In genomic region chr1:2448098-2448445, GRCh38 we compare ENCODE assay signal across 23 cellular contexts. TPM values are rescaled to one million over a fixed set of nuclear protein-coding genes. Genes with fewer than 3 reads are reported as not detected.
DNase-seq lines count a peak whose midpoint lies in the region; ATAC-seq, FAIRE-seq and TF ChIP-seq lines count a peak whose summit lies in the region.
"Had no signal": no experiment of that assay in that cellular context is flagged by ENCODE, and none has a peak within 500 bp of the region (broad histone marks: within the 10 kb centered on the region; RNA-seq: fewer than 3 reads in every experiment).

No MANE protein-coding gene starts in this region.

- intact Hi-C loops in endothelial cell of umbilical vein (cut with micrococcal nuclease), result no loop called here
- intact Hi-C loops in left ventricle myocardium superior (cut with micrococcal nuclease), result no loop called here
- intact Hi-C loops in activated CD4-positive, alpha-beta T cell treated with anti-CD3 and anti-CD28 coated beads, Interleukin-2, amount 10 ng/mL, durations not matched to agents 24 days and 14 days (cut with micrococcal nuclease), result no loop called here
- intact Hi-C loops in sigmoid colon (cut with DNase I), result no loop called here

- no peak overlapping the region for H3K4me2 ChIP-seq in endothelial cell of umbilical vein (ENCODE audit: insufficient read depth, low read length)

- H3K9me3 ChIP-seq in endothelial cell of umbilical vein (replicated peaks; ENCODE audit: control insufficient read depth, insufficient read depth, low read length) (no peaks in the 10 kb centered on the region), sigmoid colon (no peaks in the 10 kb centered on the region)
- H3K9me3 ChIP-seq: ovary, transverse colon had no signal

- no peaks in the 10 kb centered on the region for H3K4me1 Mint-ChIP-seq in activated CD4-positive, alpha-beta T cell treated with anti-CD3 and anti-CD28 coated beads, Interleukin-2, amount 10 ng/mL, durations not matched to agents 24 days and 14 days
- H3K4me1 Mint-ChIP-seq: activated naive CD8-positive, alpha-beta T cell treated with anti-CD3 and anti-CD28 coated beads, Interleukin-2, amount 10 ng/mL, durations not matched to agents 7 days and 5 days; central memory CD8-positive, alpha-beta T cell; immature natural killer cell had no signal

- H3K27ac Mint-ChIP-seq in activated CD4-positive, alpha-beta T cell treated with anti-CD3 and anti-CD28 coated beads, Interleukin-2, amount 10 ng/mL, durations not matched to agents 24 days and 14 days, result no peak overlapping the region
- H3K27ac Mint-ChIP-seq: activated naive CD8-positive, alpha-beta T cell treated with anti-CD3 and anti-CD28 coated beads, Interleukin-2, amount 10 ng/mL, durations not matched to agents 7 days and 5 days; activated T-cell treated with anti-CD3 and anti-CD28 coated beads, Interleukin-2, amount 50 U/mL, for 72 hours; immature natural killer cell had no signal

- peaks cover 27% of the 10 kb centered on the region for H3K4me1 ChIP-seq in endothelial cell of umbilical vein (ENCODE audit: control insufficient read depth, extremely low read depth, insufficient read depth, low read length)
- no peaks in the 10 kb centered on the region for H3K4me1 ChIP-seq in sigmoid colon
- H3K4me1 ChIP-seq: transverse colon had no signal

- no peak for FAIRE-seq in endothelial cell of umbilical vein (lab: Jason Lieb, UNC)
- FAIRE-seq: GM12878 had no signal

- peaks cover 0 to 6% of the 10 kb centered on the region in 2 experiments for H3K27me3 ChIP-seq in endothelial cell of umbilical vein (ENCODE audit: control insufficient read depth in 2 of 2, insufficient read depth in 2 of 2, low read length in 2 of 2)
- peaks cover 7 to 73% (median 42%) of the 10 kb centered on the region in 3 donors for H3K27me3 ChIP-seq in sigmoid colon
- H3K27me3 ChIP-seq: ovary had no signal

- H3K4me3 ChIP-seq in endothelial cell of umbilical vein (replicated peaks in 1 of 3; ENCODE audit: insufficient read depth in 1 of 3, low read depth in 1 of 3, low read length in 3 of 3) (no peak overlapping the region), sigmoid colon (no peak overlapping the region)
- H3K4me3 ChIP-seq: GM12878, ovary, skin epidermis, transverse colon had no signal

- H3K9ac ChIP-seq in endothelial cell of umbilical vein (replicated peaks; ENCODE audit: extremely low read depth, insufficient read depth, low read length), result no peak overlapping the region

- DNase-seq in NCI-H2196 (lab: John Stamatoyannopoulos, UW; ENCODE audit: unreplicated experiment) (peak; percentile 23), NCI-H2196 treated with DMSO at 0.1 percent for 48 hours (lab: John Stamatoyannopoulos, UW; ENCODE audit: unreplicated experiment) (no peak), RWPE1 (ENCODE audit: low spot score) (no peak), endothelial cell of umbilical vein (ENCODE audit: low read depth, low spot score) (no peak), substantia nigra (lab: John Stamatoyannopoulos, UW) (no peak), left ventricle myocardium superior (no peak), sigmoid colon (no peak)
- no peak for DNase-seq in activated CD4-positive, alpha-beta T cell treated with anti-CD3 and anti-CD28 coated beads, Interleukin-2, amount 10 ng/mL, durations not matched to agents 24 days and 14 days
- DNase-seq: 8988T; activated CD4-positive, alpha-beta T cell treated with anti-CD3 and anti-CD28 coated beads, Interleukin-2, amount 50 U/mL, for 4 hours; activated naive CD8-positive, alpha-beta T cell treated with anti-CD3 and anti-CD28 coated beads, Interleukin-2, amount 10 ng/mL, durations not matched to agents 7 days and 5 days; activated T-cell treated with anti-CD3 and anti-CD28 coated beads, Interleukin-2, amount 50 U/mL, for 72 hours; foreskin melanocyte; GOT3; immature natural killer cell; mesendoderm; NCI-H2171 treated with DMSO at 0.1 percent for 48 hours; ovary; transverse colon had no signal

- no peak for ATAC-seq in left ventricle myocardium superior
- ATAC-seq: activated T-cell treated with anti-CD3 and anti-CD28 coated beads, Interleukin-2, amount 50 U/mL, for 72 hours; GM12878; Right ventricle myocardium inferior had no signal

- POLR2A ChIA-PET in RWPE1 (lab: Yijun Ruan, JAX; ENCODE audit: low non-redundant PET) (no interaction called here), endothelial cell of umbilical vein (lab: Charles Lee) (no interaction called here)

- dilution Hi-C loops in endothelial cell of umbilical vein (cut with MboI; ENCODE audit: extremely low pct_ligation_motif_present, low sequenced_read_pairs), result no loop called here

- no peaks in the 10 kb centered on the region for H3K9me3 Mint-ChIP-seq in activated CD4-positive, alpha-beta T cell treated with anti-CD3 and anti-CD28 coated beads, Interleukin-2, amount 10 ng/mL, durations not matched to agents 24 days and 14 days
- H3K9me3 Mint-ChIP-seq: activated naive CD8-positive, alpha-beta T cell treated with anti-CD3 and anti-CD28 coated beads, Interleukin-2, amount 10 ng/mL, durations not matched to agents 7 days and 5 days; activated T-cell treated with anti-CD3 and anti-CD28 coated beads, Interleukin-2, amount 50 U/mL, for 72 hours; central memory CD8-positive, alpha-beta T cell; immature natural killer cell had no signal

- no peak for TF ChIP-seq EP300 in sigmoid colon (IDR thresholded peaks at IDR 0.05)

- BruUV-seq in endothelial cell of umbilical vein (replicated peaks; lab: Mats Ljungman, UMichigan), result no TSS peak

- H2AFZ ChIP-seq in endothelial cell of umbilical vein (ENCODE audit: low read depth, low read length), result peak overlapping the region; percentile 79

- peak overlapping the region; percentile 87 for H3K27ac ChIP-seq in RWPE1
- H3K27ac ChIP-seq in endothelial cell of umbilical vein (ENCODE audit: insufficient read depth, low read depth, low read length), result no peak overlapping the region
- peak overlapping the region; percentile 99 for H3K27ac ChIP-seq in substantia nigra (ENCODE audit: low read depth, low read length, poor library complexity, severe bottlenecking)
- H3K27ac ChIP-seq in sigmoid colon, result no peak overlapping the region
- H3K27ac ChIP-seq: ovary, skin epidermis, transverse colon had no signal

- CTCF ChIA-PET in RWPE1 (lab: Yijun Ruan, JAX) (interaction anchor here (0.6 kb wide), 1 partner anchor 1089 kb away, joined by 7 read pairs; no protein-coding TSS in a partner anchor), endothelial cell of umbilical vein (lab: Charles Lee) (interaction anchor here (0.8 kb wide), 1 partner anchor 33 kb away, joined by 4 read pairs; no protein-coding TSS in a partner anchor)

- H3K4me3 Mint-ChIP-seq in activated CD4-positive, alpha-beta T cell treated with anti-CD3 and anti-CD28 coated beads, Interleukin-2, amount 10 ng/mL, durations not matched to agents 24 days and 14 days, result no peak overlapping the region
- H3K4me3 Mint-ChIP-seq: activated naive CD8-positive, alpha-beta T cell treated with anti-CD3 and anti-CD28 coated beads, Interleukin-2, amount 10 ng/mL, durations not matched to agents 7 days and 5 days; activated T-cell treated with anti-CD3 and anti-CD28 coated beads, Interleukin-2, amount 50 U/mL, for 72 hours; central memory CD8-positive, alpha-beta T cell; immature natural killer cell had no signal

- TF ChIP-seq CTCF in RWPE1 (conservative IDR thresholded peaks at IDR 0.05; ENCODE audit: low read depth) (no peak), endothelial cell of umbilical vein (IDR thresholded peaks at IDR 0.05; ENCODE audit: extremely low read depth in 1 of 2, insufficient read depth in 1 of 2, low read depth in 1 of 2, low read length in 2 of 2) (no peak), sigmoid colon (IDR thresholded peaks at IDR 0.05) (no peak)

- no peaks in the 10 kb centered on the region for H4K20me1 ChIP-seq in endothelial cell of umbilical vein (replicated peaks; ENCODE audit: control insufficient read depth, extremely low read depth, insufficient read depth, low read length)

- H3K36me3 ChIP-seq in endothelial cell of umbilical vein (ENCODE audit: control insufficient read depth in 2 of 2, extremely low read depth in 1 of 2, insufficient read depth in 2 of 2, low read length in 2 of 2) (no peaks in the 10 kb centered on the region), sigmoid colon (no peaks in the 10 kb centered on the region)
- H3K36me3 ChIP-seq: ovary, transverse colon had no signal

- H3K9me1 ChIP-seq in endothelial cell of umbilical vein (replicated peaks; ENCODE audit: control insufficient read depth, extremely low read depth, insufficient read depth, low read length), result no peaks in the 10 kb centered on the region

- no peaks in the 10 kb centered on the region for H3K36me3 Mint-ChIP-seq in activated CD4-positive, alpha-beta T cell treated with anti-CD3 and anti-CD28 coated beads, Interleukin-2, amount 10 ng/mL, durations not matched to agents 24 days and 14 days (ENCODE audit: low read depth)
- H3K36me3 Mint-ChIP-seq: activated naive CD8-positive, alpha-beta T cell treated with anti-CD3 and anti-CD28 coated beads, Interleukin-2, amount 10 ng/mL, durations not matched to agents 7 days and 5 days; immature natural killer cell had no signal

- H3K27me3 Mint-ChIP-seq in activated CD4-positive, alpha-beta T cell treated with anti-CD3 and anti-CD28 coated beads, Interleukin-2, amount 10 ng/mL, durations not matched to agents 24 days and 14 days, result peaks cover 6% of the 10 kb centered on the region
- H3K27me3 Mint-ChIP-seq: central memory CD8-positive, alpha-beta T cell had no signal

- TF ChIP-seq POLR2A in endothelial cell of umbilical vein (IDR thresholded peaks at IDR 0.05; ENCODE audit: low read depth, low read length), result no peak
- no peak for TF ChIP-seq POLR2A in sigmoid colon (IDR thresholded peaks at IDR 0.05)

- no peaks in the 10 kb centered on the region for H3K79me2 ChIP-seq in endothelial cell of umbilical vein (ENCODE audit: control insufficient read depth, insufficient read depth, low read length)

- WGBS in sigmoid colon, 2 donors, result 30 to 53% methylated on average over 18 of the region's 18 CpGs

RNA-seq across cellular contexts. Expression of gene PLCH2, which starts 28.0 kb away (rescaled TPM):
- total RNA-seq in endothelial cell of umbilical vein (0.31 and 0.32 TPM in 2 replicates), left ventricle myocardium superior (0.25 TPM), sigmoid colon (1 to 10 TPM in 2 of 4 donors, under 1 TPM in 1, not detected in 1; 0.54 to 1.7 (median 1.1) TPM)
- polyA plus RNA-seq in endothelial cell of umbilical vein (0.16 and 0.19 TPM in 2 replicates), sigmoid colon (1 to 10 TPM in 1 of 3 donors, under 1 TPM in 1, not detected in 1; 0.60 to 3.8 TPM)
- polyA plus RNA-seq in endothelial cell of umbilical vein (2011; cell fraction: cytosol; rRNA removed), result 0.01 and 0.23 TPM in 2 replicates
- polyA plus RNA-seq in endothelial cell of umbilical vein (2011; cell fraction: nucleus; rRNA removed), result 0.34 and 0.55 TPM in 2 replicates
- 0.43 and 0.74 TPM in 2 replicates for polyA plus RNA-seq in endothelial cell of umbilical vein (2012)
- 0.08 TPM in 1 of 2 replicates, not detected in the other for polyA minus RNA-seq in endothelial cell of umbilical vein
- not detected for polyA minus RNA-seq in endothelial cell of umbilical vein (2011; cell fraction: cytosol; rRNA and poly(A)+ RNA removed)
- 0.19 and 0.72 TPM in 2 replicates for polyA minus RNA-seq in endothelial cell of umbilical vein (2011; cell fraction: nucleus; rRNA and poly(A)+ RNA removed)
- total RNA-seq in activated CD4-positive, alpha-beta T cell treated with anti-CD3 and anti-CD28 coated beads, Interleukin-2, amount 10 ng/mL, durations not matched to agents 24 days and 14 days, result 2.2 and 2.8 TPM in 2 replicates

RNA-seq across cellular contexts. Expression of gene PEX10, which starts 35.7 kb away (rescaled TPM):
- 23.0 and 26.7 TPM in 2 replicates for total RNA-seq in endothelial cell of umbilical vein
- 25.1 and 31.5 TPM in 2 replicates for polyA plus RNA-seq in endothelial cell of umbilical vein
- polyA plus RNA-seq in endothelial cell of umbilical vein (2011; cell fraction: cytosol; rRNA removed), result 20.0 and 25.0 TPM in 2 replicates
- polyA plus RNA-seq in endothelial cell of umbilical vein (2011; cell fraction: nucleus; rRNA removed), result 17.1 and 17.6 TPM in 2 replicates
- polyA plus RNA-seq in endothelial cell of umbilical vein (2012), result 15.0 and 16.1 TPM in 2 replicates
- polyA minus RNA-seq in endothelial cell of umbilical vein, result 14.5 and 18.2 TPM in 2 replicates
- polyA minus RNA-seq in endothelial cell of umbilical vein (2011; cell fraction: cytosol; rRNA and poly(A)+ RNA removed), result 15.8 TPM
- 9.1 and 13.8 TPM in 2 replicates for polyA minus RNA-seq in endothelial cell of umbilical vein (2011; cell fraction: nucleus; rRNA and poly(A)+ RNA removed)
- total RNA-seq in left ventricle myocardium superior, result 13.7 TPM
- total RNA-seq in activated CD4-positive, alpha-beta T cell treated with anti-CD3 and anti-CD28 coated beads, Interleukin-2, amount 10 ng/mL, durations not matched to agents 24 days and 14 days, result 22.3 and 24.2 TPM in 2 replicates
- 10 to 100 TPM; 12.8 to 17.0 (median 15.0) TPM for total RNA-seq in sigmoid colon
- 10 to 100 TPM in 2 of 3 donors, 1 to 10 TPM in 1; 9.9 to 21.9 (median 12.6) TPM for polyA plus RNA-seq in sigmoid colon

RNA-seq across cellular contexts. Expression of gene RER1, which starts 56.4 kb away (rescaled TPM):
- total RNA-seq in endothelial cell of umbilical vein, result 174 and 179 TPM in 2 replicates
- polyA plus RNA-seq in endothelial cell of umbilical vein, result 249 and 292 TPM in 2 replicates
- polyA plus RNA-seq in endothelial cell of umbilical vein (2011; cell fraction: cytosol; rRNA removed), result 172 and 180 TPM in 2 replicates
- 248 and 277 TPM in 2 replicates for polyA plus RNA-seq in endothelial cell of umbilical vein (2011; cell fraction: nucleus; rRNA removed)
- polyA plus RNA-seq in endothelial cell of umbilical vein (2012), result 123 and 155 TPM in 2 replicates
- 283 and 344 TPM in 2 replicates for polyA minus RNA-seq in endothelial cell of umbilical vein
- 63.2 TPM for polyA minus RNA-seq in endothelial cell of umbilical vein (2011; cell fraction: cytosol; rRNA and poly(A)+ RNA removed)
- 42.0 and 63.0 TPM in 2 replicates for polyA minus RNA-seq in endothelial cell of umbilical vein (2011; cell fraction: nucleus; rRNA and poly(A)+ RNA removed)
- total RNA-seq in left ventricle myocardium superior, result 98.1 TPM
- total RNA-seq in activated CD4-positive, alpha-beta T cell treated with anti-CD3 and anti-CD28 coated beads, Interleukin-2, amount 10 ng/mL, durations not matched to agents 24 days and 14 days, result 164 and 171 TPM in 2 replicates
- total RNA-seq in sigmoid colon, result 10 to 100 TPM; 49.0 to 56.2 (median 50.7) TPM
- polyA plus RNA-seq in sigmoid colon, result 100 to 1,000 TPM in 1 of 3 donors, 10 to 100 TPM in 2; 40.8 to 113 (median 52.2) TPM

RNA-seq across cellular contexts. Expression of gene MORN1, which starts 56.7 kb away (rescaled TPM):
- 6.4 and 6.5 TPM in 2 replicates for total RNA-seq in endothelial cell of umbilical vein
- polyA plus RNA-seq in endothelial cell of umbilical vein, result 3.1 and 4.3 TPM in 2 replicates
- polyA plus RNA-seq in endothelial cell of umbilical vein (2011; cell fraction: cytosol; rRNA removed), result 2.6 and 3.0 TPM in 2 replicates
- 9.5 and 10.2 TPM in 2 replicates for polyA plus RNA-seq in endothelial cell of umbilical vein (2011; cell fraction: nucleus; rRNA removed)
- polyA plus RNA-seq in endothelial cell of umbilical vein (2012), result 1.9 and 2.6 TPM in 2 replicates
- 4.0 and 6.7 TPM in 2 replicates for polyA minus RNA-seq in endothelial cell of umbilical vein
- 11.6 TPM for polyA minus RNA-seq in endothelial cell of umbilical vein (2011; cell fraction: cytosol; rRNA and poly(A)+ RNA removed)
- polyA minus RNA-seq in endothelial cell of umbilical vein (2011; cell fraction: nucleus; rRNA and poly(A)+ RNA removed), result 6.7 and 7.6 TPM in 2 replicates
- total RNA-seq in left ventricle myocardium superior, result 5.3 TPM
- 9.0 and 11.1 TPM in 2 replicates for total RNA-seq in activated CD4-positive, alpha-beta T cell treated with anti-CD3 and anti-CD28 coated beads, Interleukin-2, amount 10 ng/mL, durations not matched to agents 24 days and 14 days
- total RNA-seq in sigmoid colon, result 1 to 10 TPM; 6.2 to 9.1 (median 6.7) TPM
- 1 to 10 TPM; 2.4 to 9.1 (median 2.5) TPM for polyA plus RNA-seq in sigmoid colon

Comparison
In these comparisons a context has a peak if more than half of its experiments do, and no peak if none do; other contexts are left out.
1. H3K27ac ChIP-seq: peak in RWPE1 (single experiment) and substantia nigra (single experiment); none in endothelial cell of umbilical vein (single experiment) and sigmoid colon (0 of 4).